In the genomic region with DNA sequence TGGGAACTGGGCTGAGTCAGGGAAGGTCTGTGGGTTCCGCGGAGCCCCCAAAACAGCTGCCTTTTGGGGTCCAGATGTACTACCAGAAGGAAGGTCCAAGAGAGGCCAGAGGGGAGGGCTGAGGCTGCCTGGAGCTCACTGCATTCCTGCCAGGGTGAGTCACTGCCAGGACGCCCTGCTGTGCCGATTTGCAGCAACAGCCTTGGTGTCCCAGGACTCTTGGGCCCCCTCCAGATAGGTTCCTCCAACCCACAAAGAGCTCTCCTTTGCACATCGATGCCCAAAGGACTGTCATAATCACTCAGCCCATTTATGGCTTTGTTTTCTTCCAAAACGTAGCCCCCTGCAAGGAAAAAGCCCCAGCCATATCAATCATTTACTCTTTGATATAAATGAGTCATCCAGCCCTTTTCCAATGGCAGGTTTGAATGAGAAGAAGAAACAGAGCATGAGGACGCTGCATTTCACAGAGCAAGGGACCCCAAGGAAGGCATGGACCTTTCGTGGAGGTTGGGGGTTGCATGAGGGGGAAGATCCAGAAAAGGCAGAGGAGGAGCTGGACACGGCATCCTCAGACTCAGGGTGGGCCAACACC, we compare ENCODE assay signal across 11 cellular contexts. TPM values are rescaled to one million over a fixed set of nuclear protein-coding genes. Genes with fewer than 3 reads are reported as not detected.
DNase-seq lines count a peak whose midpoint lies in the region; ATAC-seq lines count a peak whose summit lies in the region.
"Had no signal": no experiment of that assay in that cellular context is flagged by ENCODE, and none has a peak within 500 bp of the region (broad histone marks: within the 10 kb centered on the region; RNA-seq: fewer than 3 reads in every experiment).

No MANE protein-coding gene starts in this region.

- peaks cover 14% of the 10 kb centered on the region for H3K4me1 ChIP-seq in HUES64 (ENCODE audit: insufficient read depth, low read length)

- no peaks in the 10 kb centered on the region for H3K27me3 ChIP-seq in HUES64 (ENCODE audit: insufficient read depth, low read length)
- no peaks in the 10 kb centered on the region for H3K27me3 ChIP-seq in layer of hippocampus (ENCODE audit: control insufficient read depth, insufficient read depth, low read length)

- H3K27ac ChIP-seq in HUES64 (ENCODE audit: low read depth, low read length) (peak overlapping the region; percentile 35; the same call in 1 of the 2 replicates), layer of hippocampus (ENCODE audit: low read depth, low read length) (peak overlapping the region; percentile 48)

- H3K36me3 ChIP-seq in HUES64 (ENCODE audit: insufficient read depth, low read length), result no peaks in the 10 kb centered on the region

- no peak for ATAC-seq in activated CD4-positive, CD25-positive, alpha-beta regulatory T cell treated with anti-CD3 and anti-CD28 coated beads, Interleukin-2, amount 50 U/mL, for 24 hours
- ATAC-seq: activated CD8-positive, alpha-beta T cell treated with anti-CD3 and anti-CD28 coated beads for 36 hours had no signal

- peak; percentile 99 for DNase-seq in ACHN
- peak; percentile 50 for DNase-seq in cerebellar cortex (ENCODE audit: low spot score)
- DNase-seq in NOMO-1 (lab: John Stamatoyannopoulos, UW; ENCODE audit: unreplicated experiment in 2 of 2), result no peak
- no peak for DNase-seq in NCI-H1417 treated with DMSO at 0.1 percent for 48 hours (lab: John Stamatoyannopoulos, UW)
- no peak for DNase-seq in activated effector memory CD4-positive, alpha-beta T cell treated with Interleukin-2 at 50 U/mL for 16 hours
- DNase-seq: activated CD8-positive, alpha-beta T cell treated with anti-CD3 and anti-CD28 coated beads for 36 hours; CD4-positive, CD25-positive, alpha-beta regulatory T cell; NCI-H187 had no signal

- H3K4me3 ChIP-seq in HUES64 (ENCODE audit: low read length), result no peak overlapping the region

- H3K9me3 ChIP-seq in HUES64 (ENCODE audit: insufficient read depth, low read depth, low read length), result peaks cover 2% of the 10 kb centered on the region; the same call in 1 of the 2 replicates

- peak overlapping the region; percentile 48; the same call in 1 of the 2 replicates for H3K9ac ChIP-seq in HUES64 (ENCODE audit: low read depth, low read length)

- in situ Hi-C loops in ACHN (cut with HindIII; ENCODE audit: low pct_ligation_motif_present, low pct_unique_long_range_greater_than_20kb, low sequenced_read_pairs), result no loop called here

- WGBS in HUES64, result 30% methylated on average over 9 of the region's 9 CpGs

RNA-seq across cellular contexts. Expression of gene COL13A1, which starts 32.2 kb away (rescaled TPM):
- 4.1 TPM for polyA plus RNA-seq in HUES64 (2013, experiment 1 of 2)
- polyA plus RNA-seq in HUES64 (2013, experiment 2 of 2), result 7.1 TPM
- polyA plus RNA-seq: CD4-positive, CD25-positive, alpha-beta regulatory T cell had no signal

Comparison
In these comparisons a context has a peak if more than half of its experiments do, and no peak if none do; other contexts are left out.
1. DNase-seq: peak in ACHN (single experiment) and cerebellar cortex (single experiment); none in NOMO-1 (0 of 2), NCI-H1417 treated with DMSO at 0.1 percent for 48 hours (single experiment) and activated effector memory CD4-positive, alpha-beta T cell treated with Interleukin-2 at 50 U/mL for 16 hours (single experiment).